ENCODE assay signal across 15 cellular contexts in the genomic region with DNA sequence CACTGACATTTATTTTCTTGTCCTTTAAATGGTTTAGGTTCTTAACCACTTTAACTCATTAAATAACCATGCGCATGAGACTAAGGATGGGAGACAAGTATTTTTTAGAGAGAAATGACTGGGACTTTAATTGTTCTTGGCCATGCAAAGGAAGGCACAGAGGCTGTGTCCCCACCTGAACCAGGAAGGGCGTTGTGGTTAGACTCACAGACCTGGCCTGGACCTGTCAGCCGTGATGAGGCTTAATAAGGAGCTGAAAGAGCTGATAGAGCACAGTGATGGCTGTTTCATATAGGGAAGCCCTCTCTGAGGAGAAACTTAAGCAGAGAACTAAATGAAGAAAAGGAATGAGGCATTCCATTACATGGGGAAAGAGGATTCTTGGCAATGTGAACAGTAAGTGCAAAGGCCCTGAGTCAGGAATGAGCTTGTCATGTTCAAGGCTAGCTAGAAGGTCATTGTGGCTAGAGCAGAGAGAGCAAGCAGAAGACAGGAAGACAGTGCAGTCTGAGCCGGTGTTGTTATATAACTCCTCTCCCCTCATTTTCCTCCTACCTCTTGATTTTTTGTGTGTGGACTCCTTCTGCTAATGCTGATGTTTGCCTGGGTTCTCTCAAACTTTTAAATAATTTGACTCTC.
"Had no signal": no experiment of that assay in that cellular context is flagged by ENCODE, and none has a peak within 500 bp of the region (broad histone marks: within the 10 kb centered on the region; RNA-seq: fewer than 3 reads in every experiment).

No MANE protein-coding gene starts in this region.

- H3K4me1 ChIP-seq: breast epithelium had no signal

- H3K9me3 ChIP-seq: breast epithelium, esophagus squamous epithelium, heart right ventricle had no signal

- H3K9me3 Mint-ChIP-seq: activated CD4-positive, alpha-beta memory T cell treated with anti-CD3 and anti-CD28 coated beads for 36 hours; activated naive CD8-positive, alpha-beta T cell treated with anti-CD3 and anti-CD28 coated beads, Interleukin-2, amount 10 ng/mL, durations not matched to agents 7 days and 5 days; neural crest cell had no signal

- H3K4me3 ChIP-seq: breast epithelium, esophagus squamous epithelium, heart right ventricle had no signal

- H3K27ac ChIP-seq: breast epithelium, esophagus squamous epithelium, heart right ventricle had no signal

- FAIRE-seq: endometrium, frontal cortex had no signal

- H3K27ac Mint-ChIP-seq: activated CD4-positive, alpha-beta memory T cell treated with anti-CD3 and anti-CD28 coated beads for 36 hours; activated naive CD8-positive, alpha-beta T cell treated with anti-CD3 and anti-CD28 coated beads, Interleukin-2, amount 10 ng/mL, durations not matched to agents 7 days and 5 days had no signal

- H3K4me3 Mint-ChIP-seq: activated CD4-positive, alpha-beta memory T cell treated with anti-CD3 and anti-CD28 coated beads for 36 hours; activated naive CD8-positive, alpha-beta T cell treated with anti-CD3 and anti-CD28 coated beads, Interleukin-2, amount 10 ng/mL, durations not matched to agents 7 days and 5 days; neural crest cell had no signal

- ATAC-seq: heart right ventricle, sciatic nerve had no signal

- DNase-seq: activated CD4-positive, alpha-beta memory T cell treated with anti-CD3 and anti-CD28 coated beads for 36 hours; activated naive CD8-positive, alpha-beta T cell treated with anti-CD3 and anti-CD28 coated beads, Interleukin-2, amount 10 ng/mL, durations not matched to agents 7 days and 5 days; activated T-cell treated with anti-CD3 and anti-CD28 coated beads, Interleukin-2, amount 50 U/mL, for 48 hours; aorta; esophagus squamous epithelium; heart right ventricle; stimulated activated naive CD4-positive, alpha-beta T cell; substantia nigra; T-helper 9 cell; trophoblast cell had no signal

- H3K36me3 ChIP-seq: breast epithelium, esophagus squamous epithelium, heart right ventricle had no signal

- H3K36me3 Mint-ChIP-seq: activated CD4-positive, alpha-beta memory T cell treated with anti-CD3 and anti-CD28 coated beads for 36 hours; activated naive CD8-positive, alpha-beta T cell treated with anti-CD3 and anti-CD28 coated beads, Interleukin-2, amount 10 ng/mL, durations not matched to agents 7 days and 5 days had no signal
